ENCODE assay signal across 11 cellular contexts in the genomic region with DNA sequence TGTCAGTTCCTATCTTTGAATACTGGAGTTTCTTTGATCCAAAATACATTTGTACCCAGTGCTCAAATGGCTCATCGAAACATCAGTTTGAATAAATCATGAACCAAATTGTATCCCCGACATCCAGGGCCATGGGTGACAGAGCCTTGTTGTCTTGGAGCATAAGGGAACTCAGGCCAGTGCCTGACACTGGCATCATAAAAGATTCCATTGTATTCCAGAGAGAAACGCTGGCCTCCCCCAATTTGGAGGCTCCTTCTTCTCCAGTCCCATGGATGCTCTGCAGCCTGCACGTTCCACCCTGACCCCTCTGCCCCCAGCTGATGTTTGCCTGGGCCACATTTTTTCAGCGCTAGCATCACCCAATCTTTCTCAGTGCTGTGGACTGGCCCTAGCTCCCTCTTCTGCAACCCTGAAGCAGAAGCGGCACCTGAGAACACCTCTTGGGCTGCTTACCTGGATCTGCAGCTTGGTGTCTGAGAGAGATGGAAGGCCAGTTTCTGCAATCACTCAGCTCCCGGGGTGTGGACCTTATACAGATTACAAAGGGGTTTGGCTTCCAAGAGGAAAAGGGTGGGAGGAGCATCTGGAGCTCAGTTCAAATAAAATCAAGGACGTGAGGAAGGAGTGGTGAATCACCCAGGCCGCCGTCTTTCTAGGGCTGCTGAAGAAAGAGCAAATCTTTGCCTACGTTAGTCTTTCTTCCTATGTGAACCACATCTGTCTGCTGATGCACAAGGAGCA. TPM values are rescaled to one million over a fixed set of nuclear protein-coding genes. Genes with fewer than 3 reads are reported as not detected.
DNase-seq lines count a peak whose midpoint lies in the region; ATAC-seq and TF ChIP-seq lines count a peak whose summit lies in the region.
"Had no signal": no experiment of that assay in that cellular context is flagged by ENCODE, and none has a peak within 500 bp of the region (broad histone marks: within the 10 kb centered on the region; RNA-seq: fewer than 3 reads in every experiment).

A gene (minus strand): TSS at position 504 of the 744 bp plus-strand sequence. CDS start 776 bp downstream, outside the sequence.

- no peak for TF ChIP-seq CTCF in gastroesophageal sphincter (IDR thresholded peaks at IDR 0.05)
- TF ChIP-seq CTCF in tibial artery (IDR thresholded peaks at IDR 0.05): no peak
- no peak for TF ChIP-seq CTCF in GM10266 (IDR thresholded peaks at IDR 0.05; ENCODE audit: control insufficient read depth, insufficient read depth, low read depth, missing control alignments)

- no peaks in the 10 kb centered on the region for H3K9me3 Mint-ChIP-seq in activated naive CD4-positive, alpha-beta T cell treated with anti-CD3 and anti-CD28 coated beads, Interleukin-2, amount 50 U/mL, for 72 hours

- WGBS in gastroesophageal sphincter (ENCODE audit: low coverage in 1 of 2), 2 donors: 50 to 55% methylated on average over 5 to 9 of the region's 11 CpGs

- peak in 1 of 2 donors; percentile 33 for TF ChIP-seq POLR2A in gastroesophageal sphincter (IDR thresholded peaks at IDR 0.05)

- H3K4me3 ChIP-seq in gastroesophageal sphincter: peak within 1 kb of the TSS; percentile 11 to 46
- peak within 1 kb of the TSS; percentile 36 to 62 for H3K4me3 ChIP-seq in muscle layer of duodenum (ENCODE audit: low read depth in 1 of 2, low read length in 2 of 2)
- H3K4me3 ChIP-seq in tibial artery: peak within 1 kb of the TSS; percentile 37 to 45

- H3K27ac ChIP-seq in gastroesophageal sphincter (peak within 1 kb of the TSS; percentile 20 to 72 (median 54)), muscle layer of duodenum (ENCODE audit: low read length) (peak within 1 kb of the TSS; percentile 28), tibial artery (no peak within 1 kb of the TSS)

- ATAC-seq in gastroesophageal sphincter (peak; percentile 52), GM18868 (IDR thresholded peaks at IDR 0.05; ENCODE audit: unreplicated experiment) (no peak)
- no peak for ATAC-seq in activated naive CD4-positive, alpha-beta T cell treated with anti-CD3 and anti-CD28 coated beads, Interleukin-2, amount 50 U/mL, for 72 hours

- H3K9me3 ChIP-seq in gastroesophageal sphincter (no peaks in the 10 kb centered on the region), muscle layer of duodenum (ENCODE audit: control insufficient read depth in 1 of 2, low read length in 2 of 2) (no peaks in the 10 kb centered on the region), tibial artery (no peaks in the 10 kb centered on the region)

- intact Hi-C loops in tibial artery (cut with DNase I; ENCODE audit: low total_unique reads): no loop called here

- no peaks in the 10 kb centered on the region for H3K36me3 ChIP-seq in gastroesophageal sphincter
- H3K36me3 ChIP-seq in muscle layer of duodenum (ENCODE audit: control insufficient read depth in 1 of 2, insufficient read depth in 2 of 2, low read length in 2 of 2): no peaks in the 10 kb centered on the region
- no peaks in the 10 kb centered on the region for H3K36me3 ChIP-seq in tibial artery

- no peak for TF ChIP-seq EP300 in gastroesophageal sphincter (IDR thresholded peaks at IDR 0.05)

- H3K27ac Mint-ChIP-seq in activated naive CD4-positive, alpha-beta T cell treated with anti-CD3 and anti-CD28 coated beads, Interleukin-2, amount 50 U/mL, for 72 hours: no peak within 1 kb of the TSS

- H3K4me1 ChIP-seq in gastroesophageal sphincter (peaks cover 0 to 16% (median 2%) of the 10 kb centered on the region in 3 donors), muscle layer of duodenum (ENCODE audit: control insufficient read depth in 1 of 2, insufficient read depth in 2 of 2, low read length in 2 of 2) (peaks cover 4 to 19% of the 10 kb centered on the region in 2 donors), tibial artery (peaks cover 0 to 7% (median 0%) of the 10 kb centered on the region in 4 donors)

- peak; percentile 17 for DNase-seq in SW480 (ENCODE audit: low spot score)
- peak; percentile 70 to 74 for DNase-seq in tibial artery
- DNase-seq in GM10266 (ENCODE audit: extremely low spot score): no peak
- no peak for DNase-seq in NOMO-1 (lab: John Stamatoyannopoulos, UW; ENCODE audit: unreplicated experiment in 2 of 2)
- no peak for DNase-seq in activated naive CD4-positive, alpha-beta T cell treated with anti-CD3 and anti-CD28 coated beads, Interleukin-2, amount 50 U/mL, for 72 hours (ENCODE audit: low spot score in 2 of 2)
- DNase-seq: mesenchymal stem cell, NCI-H1105, RPMI8226 had no signal

- H3K36me3 Mint-ChIP-seq in activated naive CD4-positive, alpha-beta T cell treated with anti-CD3 and anti-CD28 coated beads, Interleukin-2, amount 50 U/mL, for 72 hours: no peaks in the 10 kb centered on the region

- H3K27me3 ChIP-seq in gastroesophageal sphincter (no peaks in the 10 kb centered on the region), muscle layer of duodenum (ENCODE audit: low read depth, low read length) (no peaks in the 10 kb centered on the region), tibial artery (peaks cover 0 to 8% of the 10 kb centered on the region in 2 donors)

RNA-seq across cellular contexts. Expression of the gene that starts here (rescaled TPM):
- 100 to 1,000 TPM in 3 of 4 donors, 10 to 100 TPM in 1; 87.2 to 780 (median 336) TPM for total RNA-seq in gastroesophageal sphincter
- not detected for total RNA-seq in activated naive CD4-positive, alpha-beta T cell treated with anti-CD3 and anti-CD28 coated beads, Interleukin-2, amount 50 U/mL, for 72 hours

Comparison
In these comparisons a context has a peak if more than half of its experiments do, and no peak if none do; other contexts are left out.
1. RNA of the gene that starts here (total RNA-seq): 87.2 to 780 TPM in gastroesophageal sphincter; not detected in activated naive CD4-positive, alpha-beta T cell treated with anti-CD3 and anti-CD28 coated beads, Interleukin-2, amount 50 U/mL, for 72 hours; every median in the first group is over 10 times any median in the second.
2. DNase-seq: peak in SW480 (single experiment) and tibial artery (2 of 2); none in GM10266 (single experiment), NOMO-1 (0 of 2) and activated naive CD4-positive, alpha-beta T cell treated with anti-CD3 and anti-CD28 coated beads, Interleukin-2, amount 50 U/mL, for 72 hours (0 of 2).
3. H3K27ac ChIP-seq: peak in gastroesophageal sphincter (4 of 4) and muscle layer of duodenum (single experiment); none in tibial artery (0 of 2).
4. Peak in every context shown above with its lines, with median percentiles within 50 percentile points of each other: H3K4me3 ChIP-seq.